ENCODE assay signal across 8 cellular contexts in the genomic region with DNA sequence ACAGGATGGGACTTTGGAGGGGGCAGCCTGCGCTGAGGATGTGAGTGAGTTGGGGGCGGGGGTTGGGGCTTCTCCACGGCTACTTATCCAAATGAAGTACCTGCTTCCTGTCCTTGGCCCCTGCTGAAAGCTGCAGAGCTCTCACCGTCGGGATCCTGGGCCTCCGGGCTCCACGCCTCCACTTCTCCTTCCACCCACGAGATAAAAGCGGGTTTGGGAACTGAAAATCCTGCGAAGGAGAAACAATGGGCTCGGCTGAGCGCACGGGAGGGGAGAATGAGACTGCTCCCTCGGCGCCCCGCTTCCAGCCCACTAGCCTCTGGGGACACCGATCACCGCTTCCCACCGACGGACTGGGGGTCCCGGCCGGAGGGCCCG. TPM values are rescaled to one million over a fixed set of nuclear protein-coding genes. Genes with fewer than 3 reads are reported as not detected.
A peak's percentile ranks its signal among the peaks of the same experiment; 100 is the strongest.
DNase-seq lines count a peak whose midpoint lies in the region; ATAC-seq and TF ChIP-seq lines count a peak whose summit lies in the region.

No MANE protein-coding gene starts in this region.

- ATAC-seq in HG03097 (IDR thresholded peaks at IDR 0.05; ENCODE audit: low FRiP score, unreplicated experiment) (peak; percentile 25), T-helper 17 cell (peak; percentile 3)

- TF ChIP-seq CTCF in fibroblast of pulmonary artery (IDR thresholded peaks at IDR 0.05; ENCODE audit: low read length, missing control alignments) = no peak

- no peaks in the 10 kb centered on the region for H3K9me3 ChIP-seq in T-helper 17 cell (ENCODE audit: control insufficient read depth, low read length, poor library complexity, severe bottlenecking)

- peak overlapping the region; percentile 94 for H3K27ac Mint-ChIP-seq in T-helper 17 cell

- peak overlapping the region; percentile 71 for H3K4me3 ChIP-seq in fibroblast of pulmonary artery (replicated peaks; ENCODE audit: low read depth, low read length)

- H3K36me3 Mint-ChIP-seq in T-helper 17 cell (ENCODE audit: low read depth) = peaks cover 5% of the 10 kb centered on the region

- DNase-seq in stimulated activated CD4-positive, alpha-beta T cell treated with anti-CD3 and anti-CD28 coated beads, Interleukin-15, amount 100 ng/mL, for 24 hours = peak; percentile 46
- no peak for DNase-seq in stimulated activated CD4-positive, alpha-beta T cell treated with anti-CD3 and anti-CD28 coated beads, Interleukin-1b, Interleukin-23, amount 100 ng/mL, for 48 hours
- DNase-seq in T-helper 17 cell = no peak
- peak; percentile 26 for DNase-seq in fibroblast of pulmonary artery (ENCODE audit: low read depth)
- DNase-seq in putamen (ENCODE audit: low spot score) = peak; percentile 42
- no peak for DNase-seq in HuH-7.5 (ENCODE audit: low spot score)
- DNase-seq in mesenteric fat pad (ENCODE audit: low spot score) = no peak

- H3K27me3 Mint-ChIP-seq in T-helper 17 cell = no peaks in the 10 kb centered on the region

- H3K4me3 Mint-ChIP-seq in T-helper 17 cell = peak overlapping the region; percentile 96

- peaks cover 17% of the 10 kb centered on the region for H3K4me1 Mint-ChIP-seq in T-helper 17 cell

RNA-seq across cellular contexts. Expression of gene ZNF785, which starts 0.5 kb away (rescaled TPM):
- 10 to 100 TPM in 1 of 2 donors, 1 to 10 TPM in 1; 8.5 to 11.7 TPM for total RNA-seq in T-helper 17 cell
- 10.1 TPM for total RNA-seq in mesenteric fat pad

RNA-seq across cellular contexts. Expression of gene ZNF688, which starts 13.5 kb away (rescaled TPM):
- total RNA-seq in T-helper 17 cell = 10 to 100 TPM; 11.4 to 14.0 TPM
- 12.1 TPM for total RNA-seq in mesenteric fat pad

RNA-seq across cellular contexts. Expression of gene ZNF689, which starts 25.2 kb away (rescaled TPM):
- total RNA-seq in T-helper 17 cell = 10 to 100 TPM in 1 of 2 donors, 1 to 10 TPM in 1; 8.3 to 14.4 TPM
- 5.9 TPM for total RNA-seq in mesenteric fat pad

RNA-seq across cellular contexts. Expression of gene ZNF764, which starts 26.8 kb away (rescaled TPM):
- total RNA-seq in T-helper 17 cell (10 to 100 TPM; 19.5 to 21.4 TPM), mesenteric fat pad (5.9 TPM)

RNA-seq across cellular contexts. Expression of gene ZNF747, which starts 50.4 kb away (rescaled TPM):
- total RNA-seq in T-helper 17 cell (1 to 10 TPM; 7.6 TPM), mesenteric fat pad (9.6 TPM)

Comparison
In these comparisons a context has a peak if more than half of its experiments do, and no peak if none do; other contexts are left out.
1. DNase-seq: peak in stimulated activated CD4-positive, alpha-beta T cell treated with anti-CD3 and anti-CD28 coated beads, Interleukin-15, amount 100 ng/mL, for 24 hours (single experiment), fibroblast of pulmonary artery (single experiment) and putamen (single experiment); none in stimulated activated CD4-positive, alpha-beta T cell treated with anti-CD3 and anti-CD28 coated beads, Interleukin-1b, Interleukin-23, amount 100 ng/mL, for 48 hours (single experiment), T-helper 17 cell (0 of 3), HuH-7.5 (single experiment) and mesenteric fat pad (single experiment).